20 cellular contexts compared by ENCODE assay signal in genomic region chr11:134374891-134375550, GRCh38. TPM values are rescaled to one million over a fixed set of nuclear protein-coding genes. Genes with fewer than 3 reads are reported as not detected.
A peak's percentile ranks its signal among the peaks of the same experiment; 100 is the strongest.
DNase-seq lines count a peak whose midpoint lies in the region; ATAC-seq, FAIRE-seq and TF ChIP-seq lines count a peak whose summit lies in the region.
"Had no signal": no experiment of that assay in that cellular context is flagged by ENCODE, and none has a peak within 500 bp of the region (broad histone marks: within the 10 kb centered on the region; RNA-seq: fewer than 3 reads in every experiment).

No MANE protein-coding gene starts in this region.

- H3K4ac ChIP-seq in trophoblast cell (ENCODE audit: low read depth, low read length): no peak overlapping the region

- H2BK5ac ChIP-seq in trophoblast cell (ENCODE audit: low read depth, low read length, poor library complexity): no peak overlapping the region

- no peak overlapping the region for H4K12ac ChIP-seq in trophoblast cell (ENCODE audit: low read depth, low read length)

- H3K4me1 ChIP-seq in kidney (ENCODE audit: control insufficient read depth in 1 of 2, insufficient read depth in 1 of 2, low read depth in 1 of 2, low read length in 2 of 2) (no peaks in the 10 kb centered on the region), trophoblast cell (ENCODE audit: control insufficient read depth in 1 of 2, insufficient read depth in 2 of 2, low read length in 2 of 2) (no peaks in the 10 kb centered on the region)
- H3K4me1 ChIP-seq: A549 had no signal

- WGBS in trophoblast cell (ENCODE audit: extremely low coverage, insufficient coverage, insufficient read length): no CpG with 5 or more reads among the region's 16 CpGs

- no peak overlapping the region for H3K4me3 Mint-ChIP-seq in chondrocyte (ENCODE audit: unreplicated experiment)
- no peak overlapping the region for H3K4me3 Mint-ChIP-seq in stimulated activated effector memory CD8-positive, alpha-beta T cell treated with anti-CD3 and anti-CD28 coated beads, Interleukin-12 subunit alpha, Interleukin-12 subunit beta, amount 100 ng/mL, for 72 hours
- no peak overlapping the region for H3K4me3 Mint-ChIP-seq in progenitor cell of endocrine pancreas (ENCODE audit: low read depth)
- H3K4me3 Mint-ChIP-seq: CD14-positive monocyte; CD4-positive, alpha-beta memory T cell; GM23338; IgD-negative memory B cell had no signal

- H4K91ac ChIP-seq in trophoblast cell (ENCODE audit: low read depth, low read length): no peak overlapping the region

- intact Hi-C loops in kidney (cut with DNase I): no loop called here

- TF ChIP-seq CTCF in chondrocyte (IDR thresholded peaks at IDR 0.05) (no peak), kidney (IDR thresholded peaks at IDR 0.05; ENCODE audit: borderline replicate concordance, extremely low read depth, insufficient read depth) (no peak), progenitor cell of endocrine pancreas (IDR thresholded peaks at IDR 0.05; ENCODE audit: unreplicated experiment) (no peak)

- no peak for FAIRE-seq in kidney (lab: Jason Lieb, UNC)
- no peak for FAIRE-seq in RCC 7860 (lab: Jason Lieb, UNC)
- FAIRE-seq: A549, GM12892, GM18507, H54, HepG2 had no signal

- DNase-seq in chondrocyte (ENCODE audit: low spot score) (peak; percentile 71), kidney (peak; percentile 29), trophoblast cell (no peak), RCC 7860 (ENCODE audit: low spot score) (no peak), A172 (ENCODE audit: low spot score) (no peak), progenitor cell of endocrine pancreas (ENCODE audit: low spot score, unreplicated experiment) (no peak)
- DNase-seq in stimulated activated effector memory CD8-positive, alpha-beta T cell treated with anti-CD3 and anti-CD28 coated beads, Interleukin-12 subunit alpha, Interleukin-12 subunit beta, amount 100 ng/mL, for 72 hours (ENCODE audit: low spot score in 2 of 2): no peak
- DNase-seq: DMS153, GDM1, HCEC 1CT had no signal

- H3K36me3 ChIP-seq in kidney (ENCODE audit: control insufficient read depth in 1 of 2, insufficient read depth in 2 of 2, low read length in 2 of 2) (no peaks in the 10 kb centered on the region), trophoblast cell (ENCODE audit: control insufficient read depth in 1 of 2, insufficient read depth in 2 of 2, low read length in 2 of 2) (no peaks in the 10 kb centered on the region)
- H3K36me3 ChIP-seq: BLaER1 had no signal

- H3K14ac ChIP-seq in trophoblast cell (ENCODE audit: low read length): no peak overlapping the region

- no peak overlapping the region for H3K4me2 ChIP-seq in trophoblast cell (ENCODE audit: low read length)
- H3K4me2 ChIP-seq: A549, BLaER1, GM23338 had no signal

- H3K4me3 ChIP-seq in kidney (ENCODE audit: low read length in 2 of 2) (no peak overlapping the region), trophoblast cell (ENCODE audit: low read depth, low read length) (peak overlapping the region; percentile 10)
- H3K4me3 ChIP-seq: A549, BLaER1, GM23338 had no signal

- no peaks in the 10 kb centered on the region for H3K79me1 ChIP-seq in trophoblast cell (ENCODE audit: low read length)

- H3K9me3 ChIP-seq in kidney (ENCODE audit: control insufficient read depth in 1 of 2, low read length in 2 of 2) (no peaks in the 10 kb centered on the region), trophoblast cell (ENCODE audit: insufficient read depth, low read depth, low read length) (peaks cover 2% of the 10 kb centered on the region)
- H3K9me3 ChIP-seq: A549, BLaER1 had no signal

- no peak overlapping the region for H3K23ac ChIP-seq in trophoblast cell (ENCODE audit: low read length)

- H3K9ac ChIP-seq in kidney (ENCODE audit: low read length in 2 of 2) (no peak overlapping the region), trophoblast cell (ENCODE audit: low read length) (no peak overlapping the region)
- H3K9ac ChIP-seq: BLaER1 had no signal

- H2BK12ac ChIP-seq in trophoblast cell (ENCODE audit: low read length): no peak overlapping the region

- H3K36me3 Mint-ChIP-seq in chondrocyte (ENCODE audit: low read depth): no peaks in the 10 kb centered on the region
- no peaks in the 10 kb centered on the region for H3K36me3 Mint-ChIP-seq in stimulated activated effector memory CD8-positive, alpha-beta T cell treated with anti-CD3 and anti-CD28 coated beads, Interleukin-12 subunit alpha, Interleukin-12 subunit beta, amount 100 ng/mL, for 72 hours
- no peaks in the 10 kb centered on the region for H3K36me3 Mint-ChIP-seq in progenitor cell of endocrine pancreas (ENCODE audit: insufficient read depth)
- H3K36me3 Mint-ChIP-seq: CD14-positive monocyte; CD4-positive, alpha-beta memory T cell; IgD-negative memory B cell had no signal

- no peak overlapping the region for H4K8ac ChIP-seq in trophoblast cell (ENCODE audit: low read depth, low read length)

- no peak overlapping the region for H3K18ac ChIP-seq in trophoblast cell (ENCODE audit: low read length)

- H2BK120ac ChIP-seq in trophoblast cell (ENCODE audit: insufficient read depth, low read length, poor library complexity): no peak overlapping the region

- H3K9me3 Mint-ChIP-seq in chondrocyte (ENCODE audit: low read depth) (no peaks in the 10 kb centered on the region), progenitor cell of endocrine pancreas (ENCODE audit: low read depth) (no peaks in the 10 kb centered on the region)
- no peaks in the 10 kb centered on the region for H3K9me3 Mint-ChIP-seq in stimulated activated effector memory CD8-positive, alpha-beta T cell treated with anti-CD3 and anti-CD28 coated beads, Interleukin-12 subunit alpha, Interleukin-12 subunit beta, amount 100 ng/mL, for 72 hours
- H3K9me3 Mint-ChIP-seq: CD4-positive, alpha-beta memory T cell; GM23338; IgD-negative memory B cell had no signal

- no peak overlapping the region for H2AK5ac ChIP-seq in trophoblast cell (ENCODE audit: low read length)

- H3K79me2 ChIP-seq in trophoblast cell (ENCODE audit: control insufficient read depth, insufficient read depth, low read length, poor library complexity): no peaks in the 10 kb centered on the region

- H3K4me1 Mint-ChIP-seq in chondrocyte (ENCODE audit: low read depth) (no peaks in the 10 kb centered on the region), progenitor cell of endocrine pancreas (ENCODE audit: low read depth) (no peaks in the 10 kb centered on the region)
- no peaks in the 10 kb centered on the region for H3K4me1 Mint-ChIP-seq in stimulated activated effector memory CD8-positive, alpha-beta T cell treated with anti-CD3 and anti-CD28 coated beads, Interleukin-12 subunit alpha, Interleukin-12 subunit beta, amount 100 ng/mL, for 72 hours
- H3K4me1 Mint-ChIP-seq: CD14-positive monocyte; CD4-positive, alpha-beta memory T cell; IgD-negative memory B cell had no signal

- ATAC-seq in stimulated activated effector memory CD8-positive, alpha-beta T cell treated with anti-CD3 and anti-CD28 coated beads, Interleukin-12 subunit alpha, Interleukin-12 subunit beta, amount 100 ng/mL, for 72 hours: no peak
- ATAC-seq: A549, GM23338, HepG2 had no signal

- H3K27me3 Mint-ChIP-seq in chondrocyte (ENCODE audit: low read depth) (peaks cover 10% of the 10 kb centered on the region), progenitor cell of endocrine pancreas (no peaks in the 10 kb centered on the region)
- H3K27me3 Mint-ChIP-seq: IgD-negative memory B cell had no signal

- H3K27ac Mint-ChIP-seq in chondrocyte (ENCODE audit: unreplicated experiment) (no peak overlapping the region), progenitor cell of endocrine pancreas (no peak overlapping the region)
- H3K27ac Mint-ChIP-seq in stimulated activated effector memory CD8-positive, alpha-beta T cell treated with anti-CD3 and anti-CD28 coated beads, Interleukin-12 subunit alpha, Interleukin-12 subunit beta, amount 100 ng/mL, for 72 hours: peak overlapping the region; percentile 26
- H3K27ac Mint-ChIP-seq: CD4-positive, alpha-beta memory T cell; GM23338; IgD-negative memory B cell had no signal

- no peak overlapping the region for H2AFZ ChIP-seq in trophoblast cell (ENCODE audit: insufficient read depth, low read length, poor library complexity)
- H2AFZ ChIP-seq: GM23338 had no signal

- H3K27ac ChIP-seq in kidney (ENCODE audit: low read depth in 2 of 2, low read length in 2 of 2) (no peak overlapping the region), trophoblast cell (ENCODE audit: low read depth, low read length) (no peak overlapping the region)
- H3K27ac ChIP-seq: A549, BLaER1 had no signal

- no peaks in the 10 kb centered on the region for H3K27me3 ChIP-seq in trophoblast cell (ENCODE audit: insufficient read depth, low read length)

RNA-seq across cellular contexts. Expression of gene B3GAT1, which starts 37.0 kb away (rescaled TPM):
- total RNA-seq in chondrocyte: 0.27 to 0.62 TPM (median 0.37 TPM) in 3 replicates
- total RNA-seq in kidney: 3.7 TPM
- polyA plus RNA-seq in kidney (ENCODE audit: insufficient read depth, low read depth, low replicate concordance): 0.82 TPM
- polyA plus RNA-seq in trophoblast cell (2013): 0.06 and 0.07 TPM in 2 replicates
- total RNA-seq in A172 (2014; rRNA removed; shearing (Covaris generic)): 4.8 and 4.9 TPM in 2 replicates
- total RNA-seq in progenitor cell of endocrine pancreas: 5.1 and 6.3 TPM in 2 replicates
- total RNA-seq: HepG2 had no signal
- polyA plus RNA-seq: A549; CD14-positive monocyte; CD4-positive, alpha-beta memory T cell; HepG2; IgD-negative memory B cell had no signal

RNA-seq across cellular contexts. Expression of gene GLB1L2, which starts 43.2 kb away (rescaled TPM):
- total RNA-seq in chondrocyte (0.34 to 0.74 TPM (median 0.35 TPM) in 3 replicates), kidney (10.0 TPM), progenitor cell of endocrine pancreas (11.7 and 11.9 TPM in 2 replicates)
- polyA plus RNA-seq in kidney (ENCODE audit: insufficient read depth, low read depth, low replicate concordance): 26.1 TPM
- polyA plus RNA-seq in trophoblast cell (2013): 0.18 and 0.24 TPM in 2 replicates
- 4.7 and 6.0 TPM in 2 replicates for total RNA-seq in A172 (2014; rRNA removed; shearing (Covaris generic))
- polyA plus RNA-seq: CD14-positive monocyte had no signal

Comparison
In these comparisons a context has a peak if more than half of its experiments do, and no peak if none do; other contexts are left out.
1. DNase-seq: peak in chondrocyte (single experiment) and kidney (single experiment); none in trophoblast cell (0 of 2), stimulated activated effector memory CD8-positive, alpha-beta T cell treated with anti-CD3 and anti-CD28 coated beads, Interleukin-12 subunit alpha, Interleukin-12 subunit beta, amount 100 ng/mL, for 72 hours (0 of 2), RCC 7860 (single experiment), A172 (single experiment) and progenitor cell of endocrine pancreas (single experiment).